11 cellular contexts compared by ENCODE assay signal in the genomic region with DNA sequence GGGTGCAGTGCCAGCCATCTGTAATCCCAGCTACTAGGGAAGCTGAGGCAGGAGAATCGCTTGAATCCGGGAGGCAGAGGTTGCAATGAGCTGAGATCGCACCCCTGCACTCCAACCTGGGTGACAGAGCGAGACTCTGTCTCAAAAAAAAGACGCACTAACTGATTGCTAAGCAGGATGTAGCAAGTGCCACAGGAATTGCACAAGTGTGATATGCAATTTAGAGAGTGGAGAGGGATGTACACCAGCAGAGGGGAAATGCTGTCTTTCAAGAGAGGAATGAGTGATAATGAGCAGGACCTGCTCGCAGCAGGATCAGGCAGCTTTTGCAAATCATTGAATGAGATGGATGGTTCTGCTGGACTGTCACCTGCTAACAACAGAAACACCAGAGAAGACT.
"Had no signal": no experiment of that assay in that cellular context is flagged by ENCODE, and none has a peak within 500 bp of the region (broad histone marks: within the 10 kb centered on the region; RNA-seq: fewer than 3 reads in every experiment).

No MANE protein-coding gene starts in this region.

- H3K27me3 ChIP-seq: adrenal gland, brain microvascular endothelial cell, hepatocyte, testis had no signal

- H3K36me3 ChIP-seq: adrenal gland, brain microvascular endothelial cell had no signal

- H3K9me3 ChIP-seq: adrenal gland, testis had no signal

- H3K4me3 ChIP-seq: adrenal gland, hepatocyte, testis had no signal

- H3K27ac ChIP-seq: adrenal gland, brain microvascular endothelial cell, hepatocyte, testis had no signal

- H3K4me1 ChIP-seq: testis had no signal

- ATAC-seq: stimulated activated naive CD8-positive, alpha-beta T cell treated with anti-CD3 and anti-CD28 coated beads, Interleukin-15, Interleukin-2, amounts not matched to agents 100 U/mL and 50 U/mL, for 24 hours had no signal

- DNase-seq: activated naive CD4-positive, alpha-beta T cell treated with anti-CD3 and anti-CD28 coated beads, Interleukin-2, amount 50 U/mL, for 16 hours; activated T-cell treated with anti-CD3 and anti-CD28 coated beads, Interleukin-2, amount 50 U/mL, for 1 hour; adrenal gland; brain microvascular endothelial cell; cerebellar nuclear complex; endodermal cell; stimulated activated CD4-positive, alpha-beta T cell treated with anti-CD3 and anti-CD28 coated beads, Interleukin-4, amount 100 ng/mL, for 1 hour; stimulated activated CD8-positive, alpha-beta memory T cell treated with anti-CD3 and anti-CD28 coated beads, Interleukin-4, amount 100 ng/mL, for 48 hours; stimulated activated naive CD8-positive, alpha-beta T cell treated with anti-CD3 and anti-CD28 coated beads, Interleukin-15, Interleukin-2, amounts not matched to agents 100 U/mL and 50 U/mL, for 24 hours; testis had no signal
